ENCODE assay signal across 16 cellular contexts in the genomic region with DNA sequence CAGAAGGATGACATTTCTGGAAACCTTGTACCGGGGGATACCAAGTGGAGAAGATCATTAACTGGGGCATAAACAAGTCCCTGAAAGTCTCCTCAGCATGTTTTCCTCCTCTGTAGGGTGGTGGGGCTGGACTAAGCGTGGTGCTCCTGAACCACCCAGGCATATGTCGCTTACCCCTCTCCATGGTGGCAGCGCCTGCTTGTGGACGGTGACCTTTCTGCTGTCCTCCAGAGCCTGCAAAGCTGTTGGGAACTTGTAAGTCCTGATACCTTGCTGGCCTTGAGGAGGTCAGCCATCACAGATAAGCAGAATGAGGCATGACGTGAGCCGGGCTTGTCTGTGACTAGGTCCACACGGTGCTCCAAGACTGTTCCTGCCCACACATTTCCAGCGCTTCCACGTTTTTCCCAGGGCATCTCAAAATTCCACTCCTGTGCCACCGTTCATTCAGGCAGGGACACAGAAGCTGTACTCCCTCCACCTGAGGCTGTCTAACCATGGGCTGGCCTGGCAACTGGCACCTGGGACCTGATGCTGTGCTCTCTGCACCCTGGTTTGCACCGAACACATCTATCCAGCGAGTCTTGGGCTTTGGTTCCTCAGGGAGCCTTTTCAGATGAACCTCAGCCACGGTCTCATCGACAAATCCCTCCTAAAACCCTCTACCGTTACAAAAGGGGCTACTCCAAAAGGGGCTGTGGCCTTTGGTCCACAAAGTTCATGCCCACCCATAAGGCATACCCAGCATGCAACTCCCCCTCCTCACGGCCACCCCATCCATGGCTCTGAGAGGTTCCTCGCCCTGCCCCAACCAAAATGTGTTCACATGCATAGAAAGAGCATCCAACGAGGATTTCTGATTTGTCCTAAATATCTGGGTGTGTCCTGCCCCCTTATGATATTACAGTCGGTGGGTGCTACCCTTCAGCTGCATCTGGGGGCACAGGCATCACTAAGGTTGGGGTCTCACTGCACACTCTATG.
DNase-seq lines count a peak whose midpoint lies in the region; ATAC-seq and TF ChIP-seq lines count a peak whose summit lies in the region.
"Had no signal": no experiment of that assay in that cellular context is flagged by ENCODE, and none has a peak within 500 bp of the region (broad histone marks: within the 10 kb centered on the region; RNA-seq: fewer than 3 reads in every experiment).

No MANE protein-coding gene starts in this region.

- TF ChIP-seq CTCF in left ventricle myocardium inferior (IDR thresholded peaks at IDR 0.05; ENCODE audit: borderline replicate concordance) (no peak), colonic mucosa (IDR thresholded peaks at IDR 0.05) (no peak)

- H3K18ac ChIP-seq in trophoblast cell (ENCODE audit: low read length), result no peak overlapping the region

- H2AFZ ChIP-seq in trophoblast cell (ENCODE audit: insufficient read depth, low read length, poor library complexity), result no peak overlapping the region

- no peak overlapping the region for H4K8ac ChIP-seq in trophoblast cell (ENCODE audit: low read depth, low read length)

- H2BK120ac ChIP-seq in trophoblast cell (ENCODE audit: insufficient read depth, low read length, poor library complexity), result no peak overlapping the region

- no peak overlapping the region for H3K4me2 ChIP-seq in trophoblast cell (ENCODE audit: low read length)

- H3K4me1 ChIP-seq in left ventricle myocardium inferior (no peaks in the 10 kb centered on the region), trophoblast cell (ENCODE audit: control insufficient read depth in 1 of 2, insufficient read depth in 2 of 2, low read length in 2 of 2) (peaks cover 15 to 28% of the 10 kb centered on the region in 2 experiments), aorta (ENCODE audit: control insufficient read depth in 1 of 2, insufficient read depth in 2 of 2, low read length in 2 of 2) (no peaks in the 10 kb centered on the region), colonic mucosa (no peaks in the 10 kb centered on the region)

- H3K14ac ChIP-seq in trophoblast cell (ENCODE audit: low read length), result no peak overlapping the region

- no peak for ATAC-seq in left ventricle myocardium superior
- no peak for ATAC-seq in aorta (ENCODE audit: low FRiP score)
- no peak for ATAC-seq in GM21381 (IDR thresholded peaks at IDR 0.05; ENCODE audit: unreplicated experiment)
- ATAC-seq: T-cell had no signal

- H3K9me3 ChIP-seq in left ventricle myocardium inferior (replicated peaks) (peaks cover 9% of the 10 kb centered on the region), trophoblast cell (ENCODE audit: insufficient read depth, low read depth, low read length) (peaks cover 4% of the 10 kb centered on the region), aorta (ENCODE audit: control insufficient read depth, low read length) (peaks cover 3% of the 10 kb centered on the region), colonic mucosa (no peaks in the 10 kb centered on the region)

- no CpG with 5 or more reads among the region's 20 CpGs for WGBS in trophoblast cell (ENCODE audit: extremely low coverage, insufficient coverage, insufficient read length)
- WGBS in aorta, 2 donors, result 89 to 92% methylated on average over 20 of the region's 20 CpGs

- H3K4ac ChIP-seq in trophoblast cell (ENCODE audit: low read depth, low read length), result no peak overlapping the region

- DNase-seq in left ventricle myocardium inferior (no peak), left ventricle myocardium superior (no peak), germinal center (ENCODE audit: low spot score) (peak; percentile 16), trophoblast cell (no peak), aorta (peak; percentile 21 to 55), glomerular visceral epithelial cell (ENCODE audit: extremely low spot score) (no peak), colonic mucosa (no peak)
- DNase-seq: activated gamma-delta T cell treated with Interleukin-2 at 50 U/mL for 16 hours, dermis blood vessel endothelial cell, foreskin fibroblast, NCI-H146, NCI-H2171 treated with DMSO at 0.1 percent for 48 hours, OCI-M1, SHP77 treated with DMSO at 0.1 percent for 48 hours, T-cell had no signal

- peak overlapping the region; percentile 42 for H2AK5ac ChIP-seq in trophoblast cell (ENCODE audit: low read length)

- H3K27me3 ChIP-seq in left ventricle myocardium inferior (ENCODE audit: low read depth) (peaks cover 61% of the 10 kb centered on the region), trophoblast cell (ENCODE audit: insufficient read depth, low read length) (no peaks in the 10 kb centered on the region), aorta (ENCODE audit: control insufficient read depth in 1 of 2, insufficient read depth in 2 of 2, low read length in 1 of 2) (no peaks in the 10 kb centered on the region), colonic mucosa (no peaks in the 10 kb centered on the region)

- no peaks in the 10 kb centered on the region for H3K79me2 ChIP-seq in trophoblast cell (ENCODE audit: control insufficient read depth, insufficient read depth, low read length, poor library complexity)

- H3K79me1 ChIP-seq in trophoblast cell (ENCODE audit: low read length), result peaks cover 18% of the 10 kb centered on the region

- H4K91ac ChIP-seq in trophoblast cell (ENCODE audit: low read depth, low read length), result no peak overlapping the region

- no peak overlapping the region for H3K23ac ChIP-seq in trophoblast cell (ENCODE audit: low read length)

- H3K4me3 ChIP-seq in left ventricle myocardium inferior (no peak overlapping the region), trophoblast cell (ENCODE audit: low read depth, low read length) (no peak overlapping the region), aorta (ENCODE audit: low read length in 2 of 2) (no peak overlapping the region), colonic mucosa (no peak overlapping the region)

- H2BK12ac ChIP-seq in trophoblast cell (ENCODE audit: low read length), result no peak overlapping the region

- H3K36me3 ChIP-seq in left ventricle myocardium inferior, result no peaks in the 10 kb centered on the region
- H3K36me3 ChIP-seq in trophoblast cell (ENCODE audit: control insufficient read depth in 1 of 2, insufficient read depth in 2 of 2, low read length in 2 of 2), result no peaks in the 10 kb centered on the region
- H3K36me3 ChIP-seq in aorta (ENCODE audit: control insufficient read depth in 1 of 2, insufficient read depth in 2 of 2, low read length in 1 of 2), result no peaks in the 10 kb centered on the region
- H3K36me3 ChIP-seq in colonic mucosa, result no peaks in the 10 kb centered on the region

- H3K27ac ChIP-seq in left ventricle myocardium inferior (replicated peaks) (peak overlapping the region; percentile 81), trophoblast cell (ENCODE audit: low read depth, low read length) (no peak overlapping the region), aorta (ENCODE audit: low read depth in 1 of 2, low read length in 2 of 2) (no peak overlapping the region), colonic mucosa (no peak overlapping the region)

- intact Hi-C loops in left ventricle myocardium inferior (cut with micrococcal nuclease) (no loop called here), left ventricle myocardium superior (cut with micrococcal nuclease) (no loop called here), aorta (cut with DNase I) (no loop called here), colonic mucosa (cut with DNase I) (no loop called here)

- H4K12ac ChIP-seq in trophoblast cell (ENCODE audit: low read depth, low read length), result no peak overlapping the region

- H2BK5ac ChIP-seq in trophoblast cell (ENCODE audit: low read depth, low read length, poor library complexity), result no peak overlapping the region

- no peak overlapping the region for H3K9ac ChIP-seq in trophoblast cell (ENCODE audit: low read length)
- H3K9ac ChIP-seq in colonic mucosa (ENCODE audit: low read depth in 2 of 2, low read length in 2 of 2), result no peak overlapping the region

Comparison
In these comparisons a context has a peak if more than half of its experiments do, and no peak if none do; other contexts are left out.
1. DNase-seq: peak in germinal center (single experiment) and aorta (2 of 2); none in left ventricle myocardium inferior (single experiment), left ventricle myocardium superior (single experiment), trophoblast cell (0 of 2), glomerular visceral epithelial cell (single experiment) and colonic mucosa (single experiment).